In genomic region chr4:183349673-183350072, GRCh38 we compare ENCODE assay signal across 17 cellular contexts. TPM values are rescaled to one million over a fixed set of nuclear protein-coding genes. Genes with fewer than 3 reads are reported as not detected.
A peak's percentile ranks its signal among the peaks of the same experiment; 100 is the strongest.
DNase-seq lines count a peak whose midpoint lies in the region; ATAC-seq and TF ChIP-seq lines count a peak whose summit lies in the region.
"Had no signal": no experiment of that assay in that cellular context is flagged by ENCODE, and none has a peak within 500 bp of the region (broad histone marks: within the 10 kb centered on the region; RNA-seq: fewer than 3 reads in every experiment).

No MANE protein-coding gene starts in this region.

- TF ChIP-seq POLR2A in right lobe of liver (IDR thresholded peaks at IDR 0.05): no peak

- H3K27me3 ChIP-seq in SK-N-SH (ENCODE audit: insufficient read depth) (no peaks in the 10 kb centered on the region), right lobe of liver (no peaks in the 10 kb centered on the region)
- H3K27me3 ChIP-seq: cardiac muscle cell had no signal

- DNase-seq in ACHN: peak; percentile 27
- no peak for DNase-seq in Calu3
- DNase-seq in SK-N-SH: no peak
- peak; percentile 60 for DNase-seq in fibroblast of the conjunctiva (ENCODE audit: low read depth)
- no peak for DNase-seq in RPMI8226
- DNase-seq in right lobe of liver: no peak
- no peak for DNase-seq in naive thymus-derived CD8-positive, alpha-beta T cell
- DNase-seq: activated CD4-positive, alpha-beta T cell treated with anti-CD3 and anti-CD28 coated beads, Interleukin-2, amount 50 U/mL, for 4 hours; activated effector memory CD4-positive, alpha-beta T cell treated with anti-CD3 and anti-CD28 coated beads, Interleukin-2, amount 50 U/mL, for 16 hours; CD4-positive, alpha-beta memory T cell; heart right ventricle; NCI-H69; stimulated activated naive CD4-positive, alpha-beta T cell had no signal

- TF ChIP-seq RAD21 in SK-N-SH (IDR thresholded peaks at IDR 0.05; ENCODE audit: low read length): no peak

- H3K9me2 ChIP-seq in SK-N-SH: no peaks in the 10 kb centered on the region

- TF ChIP-seq EP300 in SK-N-SH (IDR thresholded peaks at IDR 0.05; ENCODE audit: borderline replicate concordance in 1 of 2, low read depth in 1 of 2, low read length in 1 of 2): no peak

- peaks cover 25% of the 10 kb centered on the region for H3K4me1 Mint-ChIP-seq in Calu3 (ENCODE audit: low read depth, unreplicated experiment)
- peaks cover 0 to 8% (median 0%) of the 10 kb centered on the region in 4 donors for H3K4me1 Mint-ChIP-seq in naive thymus-derived CD8-positive, alpha-beta T cell

- H3K9me3 ChIP-seq in SK-N-SH (no peaks in the 10 kb centered on the region), right lobe of liver (no peaks in the 10 kb centered on the region)
- H3K9me3 ChIP-seq: heart right ventricle had no signal

- peak overlapping the region in 1 of 2 experiments; percentile 67; a peak in 2 of 4 replicates for H3K27ac ChIP-seq in SK-N-SH (ENCODE audit: low read depth in 2 of 2, low read length in 1 of 2)
- H3K27ac ChIP-seq in right lobe of liver: no peak overlapping the region
- H3K27ac ChIP-seq: cardiac muscle cell, KMS-11 had no signal

- H3K27me3 Mint-ChIP-seq in Calu3 (ENCODE audit: unreplicated experiment): no peaks in the 10 kb centered on the region
- H3K27me3 Mint-ChIP-seq in naive thymus-derived CD8-positive, alpha-beta T cell: peaks cover 12 to 53% (median 25%) of the 10 kb centered on the region in 5 donors

- peak overlapping the region; percentile 57 for H3K4me2 ChIP-seq in SK-N-SH
- H3K4me2 ChIP-seq: KMS-11 had no signal

- intact Hi-C loops in Calu3 (cut with micrococcal nuclease; ENCODE audit: unreplicated experiment) (no loop called here), right lobe of liver (cut with DNase I) (no loop called here)

- TSS peak; percentile 73 for BruUV-seq in Calu3 (replicated peaks; lab: Mats Ljungman, UMichigan)

- ATAC-seq in GM21381 (IDR thresholded peaks at IDR 0.05; ENCODE audit: unreplicated experiment): no peak
- ATAC-seq in right lobe of liver: no peak
- no peak for ATAC-seq in naive thymus-derived CD8-positive, alpha-beta T cell

- H3K4me3 ChIP-seq in SK-N-SH (ENCODE audit: low read depth in 2 of 2, low read length in 1 of 2) (no peak overlapping the region), right lobe of liver (no peak overlapping the region)
- H3K4me3 ChIP-seq: cardiac muscle cell, heart right ventricle had no signal

- no peaks in the 10 kb centered on the region for H3K36me3 Mint-ChIP-seq in Calu3 (ENCODE audit: insufficient read depth, unreplicated experiment)
- no peaks in the 10 kb centered on the region for H3K36me3 Mint-ChIP-seq in naive thymus-derived CD8-positive, alpha-beta T cell
- H3K36me3 Mint-ChIP-seq: CD4-positive, alpha-beta memory T cell had no signal

- WGBS in SK-N-SH (ENCODE audit: low lambda C conversion rate): 83% methylated on average over 9 of the region's 9 CpGs
- WGBS in right lobe of liver (ENCODE audit: insufficient coverage, low coverage, low lambda C conversion rate, missing lambda C conversion rate): 89% methylated on average over 7 of the region's 9 CpGs

- CTCF ChIA-PET in Calu3 (lab: Charles Lee) (no interaction called here), SK-N-SH (lab: Yijun Ruan, JAX) (no interaction called here)

- no peak overlapping the region for H3K27ac Mint-ChIP-seq in Calu3 (ENCODE audit: unreplicated experiment)
- H3K27ac Mint-ChIP-seq in naive thymus-derived CD8-positive, alpha-beta T cell: no peak overlapping the region

- H3F3A ChIP-seq in SK-N-SH (replicated peaks; ENCODE audit: insufficient read depth): peaks cover 3% of the 10 kb centered on the region

- peaks cover 7% of the 10 kb centered on the region for H3K9me3 Mint-ChIP-seq in Calu3 (ENCODE audit: low read depth, unreplicated experiment)
- H3K9me3 Mint-ChIP-seq in naive thymus-derived CD8-positive, alpha-beta T cell: no peaks in the 10 kb centered on the region
- H3K9me3 Mint-ChIP-seq: CD4-positive, alpha-beta memory T cell had no signal

- in situ Hi-C loops in ACHN (cut with HindIII; ENCODE audit: low pct_ligation_motif_present, low pct_unique_long_range_greater_than_20kb, low sequenced_read_pairs): no loop called here

- H2AFZ ChIP-seq in SK-N-SH (ENCODE audit: low read depth): no peak overlapping the region

- no peaks in the 10 kb centered on the region for H4K20me1 ChIP-seq in SK-N-SH (ENCODE audit: insufficient read depth)

- H3K79me2 ChIP-seq in SK-N-SH (ENCODE audit: insufficient read depth): no peaks in the 10 kb centered on the region

- POLR2A ChIA-PET in SK-N-SH (lab: Yijun Ruan, JAX): no interaction called here
- POLR2A ChIA-PET in naive thymus-derived CD8-positive, alpha-beta T cell (lab: Charles Lee): no interaction called here

- TF ChIP-seq CTCF in Calu3 (IDR thresholded peaks at IDR 0.05; ENCODE audit: unreplicated experiment) (no peak), SK-N-SH (IDR thresholded peaks at IDR 0.05) (no peak), right lobe of liver (IDR thresholded peaks at IDR 0.05) (no peak)

- H3K36me3 ChIP-seq in SK-N-SH (replicated peaks in 1 of 2; ENCODE audit: control insufficient read depth in 1 of 2, insufficient read depth in 2 of 2, low read length in 1 of 2) (no peaks in the 10 kb centered on the region), right lobe of liver (no peaks in the 10 kb centered on the region)
- H3K36me3 ChIP-seq: cardiac muscle cell, heart right ventricle had no signal

- H3K4me1 ChIP-seq in SK-N-SH (ENCODE audit: control insufficient read depth in 1 of 2, insufficient read depth in 2 of 2, low read depth in 1 of 2, low read length in 1 of 2): peaks cover 2 to 4% of the 10 kb centered on the region in 2 experiments; a peak in 1 of 4 replicates
- no peaks in the 10 kb centered on the region for H3K4me1 ChIP-seq in right lobe of liver

- peak overlapping the region; percentile 32; the same call in 1 of the 2 replicates for H3K9ac ChIP-seq in SK-N-SH
- H3K9ac ChIP-seq: KMS-11 had no signal

- H3K4me3 Mint-ChIP-seq in Calu3 (ENCODE audit: low read depth, unreplicated experiment): no peak overlapping the region
- no peak overlapping the region for H3K4me3 Mint-ChIP-seq in naive thymus-derived CD8-positive, alpha-beta T cell

TF ChIP-seq in SK-N-SH, 30 proteins besides CTCF, POLR2A, EP300 and RAD21:
- peak; percentile 73 for TF ChIP-seq TCF12 (IDR thresholded peaks at IDR 0.05)
- no peak for TF ChIP-seq RFX5 (IDR thresholded peaks at IDR 0.05; ENCODE audit: low read length)

RNA-seq across cellular contexts. Expression of gene CLDN24, which starts 27.4 kb away (rescaled TPM):
- total RNA-seq in Calu3 (2022) (not detected in 2 replicates), right lobe of liver (not detected)
- not detected in 2 replicates for polyA plus RNA-seq in SK-N-SH (2012; rRNA removed)
- polyA plus RNA-seq in SK-N-SH (2012; cell fraction: cytosol; rRNA removed): not detected in 2 replicates
- 0.12 TPM in 1 of 2 replicates, not detected in the other for polyA plus RNA-seq in SK-N-SH (2012; cell fraction: nucleus; rRNA removed)
- not detected for total RNA-seq in naive thymus-derived CD8-positive, alpha-beta T cell
- 1 to 10 TPM in 1 of 3 donors, not detected in 2; 1.6 TPM for polyA plus RNA-seq in naive thymus-derived CD8-positive, alpha-beta T cell
- total RNA-seq: cardiac muscle cell; CD4-positive, alpha-beta memory T cell; heart right ventricle; ureter had no signal
- polyA plus RNA-seq: cardiac muscle cell; CD4-positive, alpha-beta memory T cell; heart right ventricle had no signal

RNA-seq across cellular contexts. Expression of gene CLDN22, which starts 29.6 kb away (rescaled TPM):
- not detected in 2 replicates for total RNA-seq in Calu3 (2022)
- 0.05 TPM in 1 of 2 replicates, not detected in the other for polyA plus RNA-seq in SK-N-SH (2012; rRNA removed)
- polyA plus RNA-seq in SK-N-SH (2012; cell fraction: cytosol; rRNA removed): not detected in 2 replicates
- polyA plus RNA-seq in SK-N-SH (2012; cell fraction: nucleus; rRNA removed): 0.04 TPM in 1 of 2 replicates, not detected in the other
- not detected for total RNA-seq in right lobe of liver
- not detected for total RNA-seq in naive thymus-derived CD8-positive, alpha-beta T cell
- polyA plus RNA-seq in naive thymus-derived CD8-positive, alpha-beta T cell: under 1 TPM in 1 of 3 donors, not detected in 2; 0.29 TPM
- total RNA-seq: cardiac muscle cell; CD4-positive, alpha-beta memory T cell; heart right ventricle; ureter had no signal
- polyA plus RNA-seq: cardiac muscle cell; CD4-positive, alpha-beta memory T cell; heart right ventricle had no signal

Comparison
In these comparisons a context has a peak if more than half of its experiments do, and no peak if none do; other contexts are left out.
1. DNase-seq: peak in ACHN (single experiment) and fibroblast of the conjunctiva (single experiment); none in Calu3 (single experiment), SK-N-SH (single experiment), RPMI8226 (single experiment), right lobe of liver (0 of 3) and naive thymus-derived CD8-positive, alpha-beta T cell (0 of 10).